16 cellular contexts compared by ENCODE assay signal in genomic region chr1:6982860-6983259, GRCh38.
A peak's percentile ranks its signal among the peaks of the same experiment; 100 is the strongest.
DNase-seq lines count a peak whose midpoint lies in the region; ATAC-seq and TF ChIP-seq lines count a peak whose summit lies in the region.
"Had no signal": no experiment of that assay in that cellular context is flagged by ENCODE, and none has a peak within 500 bp of the region (broad histone marks: within the 10 kb centered on the region; RNA-seq: fewer than 3 reads in every experiment).

No MANE protein-coding gene starts in this region.

- DNase-seq in HCT116 (ENCODE audit: low read depth, low spot score), result no peak
- peak; percentile 22 for DNase-seq in RWPE1 (ENCODE audit: low spot score)
- peak; percentile 71 for DNase-seq in islet precursor cell
- DNase-seq in posterior vena cava (ENCODE audit: low spot score), result peak; percentile 29
- no peak for DNase-seq in caudate nucleus (lab: John Stamatoyannopoulos, UW)
- DNase-seq in kidney glomerular epithelial cell (lab: John Stamatoyannopoulos, UW), result no peak
- no peak for DNase-seq in prostate gland (ENCODE audit: low spot score)
- DNase-seq: 8988T; AML-193; Caco-2; CD8-positive, alpha-beta memory T cell; DND-41; GDM1; GOT3; H9 had no signal

- H3K4me1 ChIP-seq in HCT116 (ENCODE audit: control insufficient read depth in 1 of 2, insufficient read depth in 2 of 2, low read length in 2 of 2) (peaks cover 0 to 8% of the 10 kb centered on the region in 2 experiments; a peak in 1 of 4 replicates), prostate gland (replicated peaks) (no peaks in the 10 kb centered on the region)
- H3K4me1 ChIP-seq: BLaER1, Caco-2 had no signal

- H3K36me3 ChIP-seq in HCT116 (ENCODE audit: control insufficient read depth in 1 of 2, insufficient read depth in 2 of 2, low read length in 2 of 2) (no peaks in the 10 kb centered on the region), prostate gland (no peaks in the 10 kb centered on the region)
- H3K36me3 ChIP-seq: BLaER1 had no signal

- TF ChIP-seq CTCF in HCT116 (IDR thresholded peaks at IDR 0.05 in 2 of 3, conservative IDR thresholded peaks at IDR 0.05 in 1 of 3; ENCODE audit: borderline replicate concordance in 1 of 3, insufficient read depth in 1 of 3, low read depth in 2 of 3, low read length in 2 of 3) (no peak), RWPE1 (conservative IDR thresholded peaks at IDR 0.05; ENCODE audit: low read depth) (no peak), prostate gland (IDR thresholded peaks at IDR 0.05) (no peak)

- H3K79me2 ChIP-seq in HCT116 (ENCODE audit: insufficient read depth, low read length), result no peaks in the 10 kb centered on the region

- no peak; the same call in 1 of the 2 replicates for ATAC-seq in HCT116

- 98% methylated on average over 2 of the region's 2 CpGs for WGBS in prostate gland

- RAD21 ChIA-PET in HCT116 (lab: Charles Lee; ENCODE audit: low non-redundant PET in 1 of 2, low total read pairs in 2 of 2, uncharacterized antibody in 2 of 2, unreplicated experiment in 2 of 2), result no interaction called here

- H3K27me3 ChIP-seq in HCT116 (ENCODE audit: insufficient read depth, low read length), result no peaks in the 10 kb centered on the region
- no peaks in the 10 kb centered on the region for H3K27me3 ChIP-seq in prostate gland (replicated peaks; ENCODE audit: insufficient read depth)
- H3K27me3 ChIP-seq: BLaER1 had no signal

- POLR2A ChIA-PET in HCT116 (lab: Charles Lee) (no interaction called here), RWPE1 (lab: Yijun Ruan, JAX; ENCODE audit: low non-redundant PET) (no interaction called here)

- intact Hi-C loops in HCT116 (cut with micrococcal nuclease), result no loop called here
- intact Hi-C loops in posterior vena cava (cut with DNase I), result no loop called here
- intact Hi-C loops in prostate gland (cut with DNase I), result no loop called here

- H4K20me1 ChIP-seq in HCT116 (ENCODE audit: insufficient read depth), result no peaks in the 10 kb centered on the region
- H4K20me1 ChIP-seq: BLaER1 had no signal

- no peak for TF ChIP-seq RAD21 in HCT116 (IDR thresholded peaks at IDR 0.05; ENCODE audit: low read depth)

- no TSS peak for BruUV-seq in HCT116 (replicated peaks; lab: Mats Ljungman, UMichigan)

- no peak overlapping the region for H2AFZ ChIP-seq in HCT116 (ENCODE audit: low read depth, low read length, poor library complexity, severe bottlenecking)

- TF ChIP-seq POLR2A in HCT116 (IDR thresholded peaks at IDR 0.05; ENCODE audit: borderline replicate concordance, extremely low read depth, insufficient read depth, insufficient read length) (no peak), prostate gland (IDR thresholded peaks at IDR 0.05) (no peak)

- H3K4me3 ChIP-seq in HCT116 (replicated peaks in 1 of 2; ENCODE audit: low read depth in 1 of 2, low read length in 2 of 2), result no peak overlapping the region
- no peak overlapping the region for H3K4me3 ChIP-seq in prostate gland
- H3K4me3 ChIP-seq: BLaER1 had no signal

- CTCF ChIA-PET in HCT116 (lab: Charles Lee), result no interaction called here
- CTCF ChIA-PET in RWPE1 (lab: Yijun Ruan, JAX), result no interaction called here

- peak overlapping the region; percentile 14 for H3K4me2 ChIP-seq in HCT116 (ENCODE audit: low read length)
- H3K4me2 ChIP-seq: BLaER1 had no signal

- no peak overlapping the region for H3K9ac ChIP-seq in HCT116 (ENCODE audit: low read length)
- H3K9ac ChIP-seq: BLaER1 had no signal

- H3K27ac ChIP-seq in HCT116 (ENCODE audit: low read depth, low read length), result no peak overlapping the region
- H3K27ac ChIP-seq in RWPE1, result no peak overlapping the region
- H3K27ac ChIP-seq in caudate nucleus (ENCODE audit: low read depth, low read length), result no peak overlapping the region
- no peak overlapping the region for H3K27ac ChIP-seq in prostate gland
- H3K27ac ChIP-seq: BLaER1 had no signal

- H3K9me2 ChIP-seq in HCT116 (ENCODE audit: insufficient read depth), result no peaks in the 10 kb centered on the region

- no peaks in the 10 kb centered on the region for H3K9me3 ChIP-seq in HCT116 (ENCODE audit: control insufficient read depth in 1 of 2, insufficient read depth in 1 of 2, low read depth in 1 of 2, low read length in 2 of 2)
- no peaks in the 10 kb centered on the region for H3K9me3 ChIP-seq in prostate gland
- H3K9me3 ChIP-seq: Caco-2 had no signal

TF ChIP-seq in HCT116, 20 proteins besides CTCF, POLR2A, EP300 and RAD21:
- TF ChIP-seq POLR2AphosphoS5 (IDR thresholded peaks at IDR 0.05; ENCODE audit: low read depth, low read length), result no peak
- TF ChIP-seq REST (IDR thresholded peaks at IDR 0.05; ENCODE audit: low read depth), result no peak
- no peak for TF ChIP-seq SP1 (IDR thresholded peaks at IDR 0.05; ENCODE audit: low read depth)
- TF ChIP-seq TCF7L2 (IDR thresholded peaks at IDR 0.05; ENCODE audit: borderline replicate concordance, extremely low read depth, insufficient read depth, insufficient read length), result no peak
- TF ChIP-seq EZH2 (IDR thresholded peaks at IDR 0.05), result no peak
- no peak for TF ChIP-seq EZH2phosphoT487 (IDR thresholded peaks at IDR 0.05; ENCODE audit: borderline replicate concordance)
- no peak for TF ChIP-seq EGR1 (IDR thresholded peaks at IDR 0.05; ENCODE audit: low read depth)
- no peak for TF ChIP-seq ZFX (IDR thresholded peaks at IDR 0.05)
- no peak for TF ChIP-seq FOSL1 (IDR thresholded peaks at IDR 0.05; ENCODE audit: low read depth)
- no peak for TF ChIP-seq SRF (IDR thresholded peaks at IDR 0.05; ENCODE audit: low read depth)
- TF ChIP-seq ZBTB33 (IDR thresholded peaks at IDR 0.05; ENCODE audit: extremely low read depth, insufficient replicate concordance, low read length), result no peak
- TF ChIP-seq ATF3 (IDR thresholded peaks at IDR 0.05), result no peak
- TF ChIP-seq ZNF274 (IDR thresholded peaks at IDR 0.05; ENCODE audit: low read depth, low read length), result no peak
- TF ChIP-seq YY1 (IDR thresholded peaks at IDR 0.05; ENCODE audit: extremely low read depth, insufficient replicate concordance, low read depth, low read length), result no peak
- no peak for TF ChIP-seq CEBPB (IDR thresholded peaks at IDR 0.05; ENCODE audit: low read depth)
- TF ChIP-seq MAX (IDR thresholded peaks at IDR 0.05), result no peak
- no peak for TF ChIP-seq JUND (IDR thresholded peaks at IDR 0.05)
- no peak for TF ChIP-seq SIN3A (IDR thresholded peaks at IDR 0.05; ENCODE audit: low read depth)
- TF ChIP-seq ELF1 (IDR thresholded peaks at IDR 0.05; ENCODE audit: borderline replicate concordance, low read depth), result no peak

Comparison
In these comparisons a context has a peak if more than half of its experiments do, and no peak if none do; other contexts are left out.
1. DNase-seq: peak in RWPE1 (single experiment), islet precursor cell (single experiment) and posterior vena cava (single experiment); none in HCT116 (single experiment), caudate nucleus (0 of 61), kidney glomerular epithelial cell (single experiment) and prostate gland (single experiment).